Comparison of ENCODE assay signal across 22 cellular contexts in the genomic region with DNA sequence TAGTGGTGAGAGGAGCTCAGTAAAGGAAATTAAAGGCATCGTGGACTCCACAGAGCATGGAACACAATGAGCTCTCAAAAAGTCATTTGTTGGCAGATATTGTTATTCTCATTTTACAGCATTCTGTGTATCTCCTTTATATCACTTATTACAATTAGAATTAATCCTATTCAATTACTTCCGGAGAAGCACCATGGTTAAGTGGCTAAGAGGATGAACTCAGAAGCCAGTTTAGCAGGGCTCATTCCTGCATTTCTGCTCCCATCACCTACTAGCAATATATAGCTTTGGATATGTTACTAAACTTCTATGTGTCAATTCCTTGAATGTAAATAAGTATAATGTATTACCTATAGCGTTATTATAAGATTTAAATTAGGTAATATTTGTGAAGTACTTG.
DNase-seq lines count a peak whose midpoint lies in the region; ATAC-seq, FAIRE-seq and TF ChIP-seq lines count a peak whose summit lies in the region.
"Had no signal": no experiment of that assay in that cellular context is flagged by ENCODE, and none has a peak within 500 bp of the region (broad histone marks: within the 10 kb centered on the region; RNA-seq: fewer than 3 reads in every experiment).

No MANE protein-coding gene starts in this region.

- no peak for FAIRE-seq in astrocyte (lab: Jason Lieb, UNC)
- FAIRE-seq: GM19239 had no signal

- H3K27me3 Mint-ChIP-seq in GM23338 (ENCODE audit: insufficient read depth, low read depth, poor library complexity) (no peaks in the 10 kb centered on the region), astrocyte (ENCODE audit: low read depth, unreplicated experiment) (no peaks in the 10 kb centered on the region)
- H3K27me3 Mint-ChIP-seq in activated T-helper 1 cell treated with anti-CD3 and anti-CD28 coated beads, Interleukin-12 subunit alpha, Interleukin-12 subunit beta, Interleukin-2, Interleukin-4 antibody, amounts not matched to agents 30 ng/mL and 10 ng/mL and 1 ng/mL, durations not matched to agents 14 hours and 24 hours and 36 hours (ENCODE audit: insufficient read depth) = no peaks in the 10 kb centered on the region

- H3K9me3 ChIP-seq in HUES64 (ENCODE audit: insufficient read depth, low read depth, low read length) (no peaks in the 10 kb centered on the region), astrocyte (ENCODE audit: insufficient read depth, low read depth, low read length) (no peaks in the 10 kb centered on the region), osteoblast (ENCODE audit: low read depth, low read length) (no peaks in the 10 kb centered on the region)

- no peaks in the 10 kb centered on the region for H3K79me2 ChIP-seq in GM23338 (replicated peaks; ENCODE audit: insufficient read depth)
- no peaks in the 10 kb centered on the region for H3K79me2 ChIP-seq in astrocyte (ENCODE audit: insufficient read depth, low read length)
- no peaks in the 10 kb centered on the region for H3K79me2 ChIP-seq in osteoblast (ENCODE audit: insufficient read depth, low read length)

- H3K9me3 Mint-ChIP-seq in GM23338 (peaks cover 3% of the 10 kb centered on the region; the same call in 1 of the 3 replicates), astrocyte (ENCODE audit: unreplicated experiment) (no peaks in the 10 kb centered on the region)
- no peaks in the 10 kb centered on the region for H3K9me3 Mint-ChIP-seq in activated T-helper 1 cell treated with anti-CD3 and anti-CD28 coated beads, Interleukin-12 subunit alpha, Interleukin-12 subunit beta, Interleukin-2, Interleukin-4 antibody, amounts not matched to agents 30 ng/mL and 10 ng/mL and 1 ng/mL, durations not matched to agents 14 hours and 24 hours and 36 hours

- TF ChIP-seq CTCF in GM23338 (conservative IDR thresholded peaks at IDR 0.05; ENCODE audit: low read depth in 2 of 2) (no peak), astrocyte (IDR thresholded peaks at IDR 0.05; ENCODE audit: insufficient read depth, low read depth, low read length) (no peak), osteoblast (IDR thresholded peaks at IDR 0.05; ENCODE audit: extremely low read depth, low read depth, low read length) (no peak)

- H3K27ac Mint-ChIP-seq in GM23338 (peak overlapping the region; percentile 90), astrocyte (ENCODE audit: unreplicated experiment) (no peak overlapping the region)
- H3K27ac Mint-ChIP-seq in activated T-helper 1 cell treated with anti-CD3 and anti-CD28 coated beads, Interleukin-12 subunit alpha, Interleukin-12 subunit beta, Interleukin-2, Interleukin-4 antibody, amounts not matched to agents 30 ng/mL and 10 ng/mL and 1 ng/mL, durations not matched to agents 14 hours and 24 hours and 36 hours = no peak overlapping the region
- H3K27ac Mint-ChIP-seq: B cell had no signal

- peak overlapping the region; percentile 11; the same call in 1 of the 3 replicates for H3K4me3 Mint-ChIP-seq in GM23338
- no peak overlapping the region for H3K4me3 Mint-ChIP-seq in astrocyte (ENCODE audit: unreplicated experiment)
- H3K4me3 Mint-ChIP-seq in activated T-helper 1 cell treated with anti-CD3 and anti-CD28 coated beads, Interleukin-12 subunit alpha, Interleukin-12 subunit beta, Interleukin-2, Interleukin-4 antibody, amounts not matched to agents 30 ng/mL and 10 ng/mL and 1 ng/mL, durations not matched to agents 14 hours and 24 hours and 36 hours = no peak overlapping the region
- H3K4me3 Mint-ChIP-seq: B cell had no signal

- no peaks in the 10 kb centered on the region for H3K36me3 ChIP-seq in GM23338 (ENCODE audit: insufficient read depth)
- no peaks in the 10 kb centered on the region for H3K36me3 ChIP-seq in HUES64 (ENCODE audit: insufficient read depth, low read length)
- no peaks in the 10 kb centered on the region for H3K36me3 ChIP-seq in astrocyte (ENCODE audit: insufficient read depth, low read length)
- H3K36me3 ChIP-seq in osteoblast (ENCODE audit: insufficient read depth, low read length) = no peaks in the 10 kb centered on the region

- peak; percentile 52; the same call in 2 of the 3 replicates for ATAC-seq in GM23338
- ATAC-seq in HG02759 (IDR thresholded peaks at IDR 0.05; ENCODE audit: unreplicated experiment) = no peak
- no peak for ATAC-seq in GM18511 (IDR thresholded peaks at IDR 0.05; ENCODE audit: unreplicated experiment)

- H3K27me3 ChIP-seq in GM23338 (ENCODE audit: insufficient read depth) (no peaks in the 10 kb centered on the region), HUES64 (ENCODE audit: insufficient read depth, low read length) (no peaks in the 10 kb centered on the region), astrocyte (ENCODE audit: insufficient read depth, low read length) (no peaks in the 10 kb centered on the region), osteoblast (ENCODE audit: insufficient read depth, low read length) (no peaks in the 10 kb centered on the region)

- H3K4me1 Mint-ChIP-seq in GM23338 = peaks cover 40% of the 10 kb centered on the region
- H3K4me1 Mint-ChIP-seq in astrocyte (ENCODE audit: low read depth, unreplicated experiment) = peaks cover 43% of the 10 kb centered on the region
- H3K4me1 Mint-ChIP-seq in activated T-helper 1 cell treated with anti-CD3 and anti-CD28 coated beads, Interleukin-12 subunit alpha, Interleukin-12 subunit beta, Interleukin-2, Interleukin-4 antibody, amounts not matched to agents 30 ng/mL and 10 ng/mL and 1 ng/mL, durations not matched to agents 14 hours and 24 hours and 36 hours (ENCODE audit: low read depth) = no peaks in the 10 kb centered on the region
- H3K4me1 Mint-ChIP-seq: B cell had no signal

- 0 out of 2 replicates have a peak overlapping the region, but pooled peaks have one; percentile 19 for H3K4me2 ChIP-seq in GM23338
- H3K4me2 ChIP-seq in astrocyte (ENCODE audit: low read length) = no peak overlapping the region
- H3K4me2 ChIP-seq in osteoblast (ENCODE audit: insufficient read depth, low read length) = no peak overlapping the region

- H2AFZ ChIP-seq in GM23338 (no peak overlapping the region), astrocyte (ENCODE audit: low read depth, low read length) (no peak overlapping the region), osteoblast (ENCODE audit: low read length) (no peak overlapping the region)
- H2AFZ ChIP-seq: GM23248 had no signal

- H3K4me1 ChIP-seq in GM23338 (ENCODE audit: insufficient read depth) (peaks cover 15% of the 10 kb centered on the region), HUES64 (ENCODE audit: insufficient read depth, low read length) (peaks cover 34% of the 10 kb centered on the region), astrocyte (ENCODE audit: insufficient read depth, low read length) (peaks cover 40% of the 10 kb centered on the region), osteoblast (ENCODE audit: insufficient read depth, low read length) (peaks cover 51% of the 10 kb centered on the region)

- 80% methylated on average over 2 of the region's 3 CpGs for WGBS in HUES64

- no peaks in the 10 kb centered on the region for H3F3A ChIP-seq in GM23338 (replicated peaks; ENCODE audit: low read depth)

- intact Hi-C loops in activated T-helper 1 cell treated with anti-CD3 and anti-CD28 coated beads, Interleukin-12 subunit alpha, Interleukin-12 subunit beta, Interleukin-2, Interleukin-4 antibody, amounts not matched to agents 30 ng/mL and 10 ng/mL and 1 ng/mL, durations not matched to agents 14 hours and 24 hours and 36 hours (cut with micrococcal nuclease) = no loop called here

- peak overlapping the region; percentile 79; the same call in 1 of the 2 replicates for H3K27ac ChIP-seq in GM23338 (ENCODE audit: low read depth)
- H3K27ac ChIP-seq in HUES64 (ENCODE audit: low read depth, low read length) = peak overlapping the region; percentile 36; the same call in 1 of the 2 replicates
- H3K27ac ChIP-seq in astrocyte (ENCODE audit: low read depth, low read length) = peak overlapping the region; percentile 98
- H3K27ac ChIP-seq in osteoblast (ENCODE audit: low read depth, low read length) = peak overlapping the region; percentile 95
- H3K27ac ChIP-seq: RWPE1 had no signal

- H3K9me2 ChIP-seq in GM23338 (ENCODE audit: insufficient read depth) = 0 out of 2 replicates have a peak, but pooled peaks cover 7% of the 10 kb centered on the region

- H4K20me1 ChIP-seq in GM23338 (replicated peaks; ENCODE audit: insufficient read depth) (no peaks in the 10 kb centered on the region), astrocyte (ENCODE audit: insufficient read depth, low read length) (no peaks in the 10 kb centered on the region), osteoblast (ENCODE audit: insufficient read depth, low read length) (no peaks in the 10 kb centered on the region)

- no peaks in the 10 kb centered on the region; the same call in 2 of the 3 replicates for H3K36me3 Mint-ChIP-seq in GM23338 (ENCODE audit: low read depth)
- H3K36me3 Mint-ChIP-seq in astrocyte (ENCODE audit: low read depth, unreplicated experiment) = no peaks in the 10 kb centered on the region
- H3K36me3 Mint-ChIP-seq in activated T-helper 1 cell treated with anti-CD3 and anti-CD28 coated beads, Interleukin-12 subunit alpha, Interleukin-12 subunit beta, Interleukin-2, Interleukin-4 antibody, amounts not matched to agents 30 ng/mL and 10 ng/mL and 1 ng/mL, durations not matched to agents 14 hours and 24 hours and 36 hours (ENCODE audit: low read depth) = no peaks in the 10 kb centered on the region

- H3K4me3 ChIP-seq in GM23338 = no peak overlapping the region
- no peak overlapping the region for H3K4me3 ChIP-seq in HUES64 (ENCODE audit: low read length)
- no peak overlapping the region for H3K4me3 ChIP-seq in astrocyte (ENCODE audit: insufficient read depth, low read depth, low read length)
- H3K4me3 ChIP-seq in osteoblast (ENCODE audit: insufficient read depth, low read length) = no peak overlapping the region
- H3K4me3 ChIP-seq: GM23248 had no signal

- no peak overlapping the region for H3K9ac ChIP-seq in HUES64 (ENCODE audit: low read depth, low read length)
- no peak overlapping the region for H3K9ac ChIP-seq in astrocyte (ENCODE audit: low read length)
- H3K9ac ChIP-seq: GM23248 had no signal

- DNase-seq in GM23338 (ENCODE audit: low spot score) (no peak), astrocyte (ENCODE audit: low read depth) (no peak), osteoblast (ENCODE audit: insufficient read length, low spot score, missing footprints) (no peak), NCI-H510A treated with DMSO at 0.1 percent for 48 hours (lab: John Stamatoyannopoulos, UW) (no peak)
- no peak for DNase-seq in activated T-helper 1 cell treated with anti-CD3 and anti-CD28 coated beads, Interleukin-12 subunit alpha, Interleukin-12 subunit beta, Interleukin-2, Interleukin-4 antibody, amounts not matched to agents 30 ng/mL and 10 ng/mL and 1 ng/mL, durations not matched to agents 14 hours and 24 hours and 36 hours (ENCODE audit: low spot score)
- DNase-seq: COR-L47; DMS 273 treated with DMSO at 0.1 percent for 48 hours; Kasumi-1; MM.1S; NCI-H1092; NCI-H1436 treated with DMSO at 0.1 percent for 48 hours; NCI-H2029; NCI-H526 treated with DMSO at 0.1 percent for 48 hours; NK-92 treated with Interleukin-12 subunit alpha and Interleukin-12 subunit beta, amount 100 ng/mL, for 24 hours; T-helper 1 cell had no signal

Comparison
In these comparisons a context has a peak if more than half of its experiments do, and no peak if none do; other contexts are left out.
1. H3K27ac ChIP-seq: peak in every context shown above with its lines; median percentile 98 in astrocyte; 95 in osteoblast; 79 in GM23338; 36 in HUES64.